ENCODE assay signal across 8 cellular contexts in the genomic region with DNA sequence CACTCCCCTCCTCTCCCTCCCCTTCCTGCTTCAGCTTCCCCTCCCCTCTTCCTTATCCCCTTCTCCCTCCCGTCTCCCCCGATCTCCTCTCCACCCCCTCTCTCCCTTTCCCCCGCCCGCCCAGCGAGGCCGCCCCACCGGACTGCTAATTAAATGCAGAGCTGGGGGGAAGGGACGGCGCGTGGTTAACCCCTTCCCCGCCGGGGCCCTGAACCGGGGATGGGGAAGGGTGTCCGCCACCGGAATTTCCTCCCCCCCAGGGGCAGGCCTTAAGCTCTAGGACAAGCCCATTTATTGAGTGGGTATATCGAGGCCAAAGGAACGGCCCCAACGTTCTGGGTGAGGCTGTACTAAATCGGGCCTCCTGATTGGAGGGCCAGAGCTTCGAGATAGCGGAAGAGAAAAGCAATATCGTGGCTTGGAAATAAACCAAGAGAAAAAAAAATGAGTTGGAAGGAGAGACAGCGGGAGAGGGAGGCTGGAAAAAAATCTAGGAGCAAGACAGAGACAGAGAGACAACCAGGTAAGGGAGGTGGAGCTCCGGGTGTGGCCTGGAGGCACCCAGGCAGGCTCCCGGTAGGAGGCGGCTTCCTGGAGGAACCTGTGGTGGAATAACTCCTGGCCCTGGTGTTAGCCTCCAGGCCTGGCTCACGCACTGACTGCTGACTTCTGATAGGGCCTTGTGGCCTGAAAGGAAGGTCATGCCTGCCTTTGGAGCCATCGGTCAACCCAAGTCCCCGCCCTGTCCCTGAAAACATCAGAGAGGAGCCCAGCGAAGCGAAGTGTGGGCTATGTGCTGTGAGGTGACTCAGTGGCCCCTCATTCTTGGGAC. TPM values are rescaled to one million over a fixed set of nuclear protein-coding genes. Genes with fewer than 3 reads are reported as not detected.
DNase-seq lines count a peak whose midpoint lies in the region; ATAC-seq and TF ChIP-seq lines count a peak whose summit lies in the region.

No MANE protein-coding gene starts in this region.

- no peaks in the 10 kb centered on the region for H3K9me3 Mint-ChIP-seq in Caco-2 (ENCODE audit: unreplicated experiment)
- peaks cover 9% of the 10 kb centered on the region for H3K9me3 Mint-ChIP-seq in dendritic cell treated with granulocyte-macrophage colony-stimulating factor and Interleukin-4, amounts not matched to agents 40 ng/mL and 50 ng/mL, for 4 days

- peak overlapping the region; percentile 71 for H3K4me3 Mint-ChIP-seq in Caco-2 (ENCODE audit: unreplicated experiment)
- peak overlapping the region; percentile 73 for H3K4me3 Mint-ChIP-seq in dendritic cell treated with granulocyte-macrophage colony-stimulating factor and Interleukin-4, amounts not matched to agents 40 ng/mL and 50 ng/mL, for 4 days

- H3K27me3 ChIP-seq in Caco-2 (replicated peaks; ENCODE audit: control insufficient read depth, insufficient read depth, low read length) (no peaks in the 10 kb centered on the region), HUES64 (ENCODE audit: insufficient read depth, low read length) (no peaks in the 10 kb centered on the region)

- CTCF ChIA-PET in Caco-2 (lab: Charles Lee) = interaction anchor here (0.6 to 3.0 kb wide), 7 partner anchors 13 to 233 kb away, joined by 3 to 82 read pairs (median 4); partner anchors contain the start of genes JUND, LSM4 and MPV17L2

- peak; percentile 61 for ATAC-seq in left lobe of liver
- no peak for ATAC-seq in HG03342 (IDR thresholded peaks at IDR 0.05; ENCODE audit: unreplicated experiment)

- H3K27ac ChIP-seq in HUES64 (ENCODE audit: low read depth, low read length) = peak overlapping the region; percentile 97

- peak overlapping the region; percentile 92 for H3K27ac Mint-ChIP-seq in Caco-2 (ENCODE audit: unreplicated experiment)
- H3K27ac Mint-ChIP-seq in dendritic cell treated with granulocyte-macrophage colony-stimulating factor and Interleukin-4, amounts not matched to agents 40 ng/mL and 50 ng/mL, for 4 days = peak overlapping the region; percentile 97

- BruUV-seq in Caco-2 (replicated peaks; lab: Mats Ljungman, UMichigan) = no TSS peak

- intact Hi-C loops in Caco-2 (cut with micrococcal nuclease; ENCODE audit: unreplicated experiment) = loop anchor here (1.0 to 2.0 kb wide), 2 partner anchors 11 to 30 kb away; partner anchors contain the start of gene LSM4
- intact Hi-C loops in dendritic cell treated with granulocyte-macrophage colony-stimulating factor and Interleukin-4, amounts not matched to agents 40 ng/mL and 50 ng/mL, for 4 days (cut with micrococcal nuclease) = loop anchor here (1.0 to 2.0 kb wide), 2 partner anchors 11 to 14 kb away; no protein-coding TSS in a partner anchor

- TF ChIP-seq CTCF in Caco-2 (IDR thresholded peaks at IDR 0.05; ENCODE audit: insufficient read depth in 1 of 2, low read depth in 1 of 2, low read length in 1 of 2, severe bottlenecking in 1 of 2, unreplicated experiment in 1 of 2) = no peak

- H3K4me3 ChIP-seq in Caco-2 (ENCODE audit: low read depth, low read length) = peak overlapping the region; percentile 63
- peak overlapping the region; percentile 83 for H3K4me3 ChIP-seq in HUES64 (ENCODE audit: low read length)

- no peaks in the 10 kb centered on the region for H3K36me3 ChIP-seq in Caco-2 (ENCODE audit: control insufficient read depth, insufficient read depth, low read length)
- no peaks in the 10 kb centered on the region for H3K36me3 ChIP-seq in HUES64 (ENCODE audit: insufficient read depth, low read length)

- DNase-seq in Caco-2 (peak; percentile 87 to 95), SW480 (ENCODE audit: low spot score) (peak; percentile 63), left lobe of liver (ENCODE audit: low spot score) (peak; percentile 79), kidney glomerular epithelial cell (lab: John Stamatoyannopoulos, UW) (no peak)
- DNase-seq in stimulated activated CD4-positive, alpha-beta T cell treated with anti-CD3 and anti-CD28 coated beads, Interleukin-2, amount 100 ng/mL, for 48 hours = peak; percentile 52 to 63

- POLR2A ChIA-PET in Caco-2 (lab: Charles Lee) = interaction anchor here (0.5 to 2.7 kb wide), 20 partner anchors 10 to 1112 kb away, joined by 3 to 225 read pairs (median 5); partner anchors contain the start of genes BST2, GATAD2A, GDF15 and JUND

- H3K27me3 Mint-ChIP-seq in Caco-2 (ENCODE audit: insufficient read depth, unreplicated experiment) = no peaks in the 10 kb centered on the region
- H3K27me3 Mint-ChIP-seq in dendritic cell treated with granulocyte-macrophage colony-stimulating factor and Interleukin-4, amounts not matched to agents 40 ng/mL and 50 ng/mL, for 4 days = no peaks in the 10 kb centered on the region

- H3K9ac ChIP-seq in HUES64 (ENCODE audit: low read depth, low read length) = peak overlapping the region; percentile 79

- peaks cover 7% of the 10 kb centered on the region for H3K4me1 Mint-ChIP-seq in Caco-2 (ENCODE audit: low read depth, unreplicated experiment)
- H3K4me1 Mint-ChIP-seq in dendritic cell treated with granulocyte-macrophage colony-stimulating factor and Interleukin-4, amounts not matched to agents 40 ng/mL and 50 ng/mL, for 4 days (ENCODE audit: low read depth) = peaks cover 68% of the 10 kb centered on the region

- no peaks in the 10 kb centered on the region for H3K9me3 ChIP-seq in Caco-2
- H3K9me3 ChIP-seq in HUES64 (ENCODE audit: insufficient read depth, low read depth, low read length) = no peaks in the 10 kb centered on the region

- H3K4me1 ChIP-seq in Caco-2 (peaks cover 18% of the 10 kb centered on the region), HUES64 (ENCODE audit: insufficient read depth, low read length) (peaks cover 18% of the 10 kb centered on the region)

- peaks cover 7% of the 10 kb centered on the region for H3K36me3 Mint-ChIP-seq in Caco-2 (ENCODE audit: insufficient read depth, unreplicated experiment)
- H3K36me3 Mint-ChIP-seq in dendritic cell treated with granulocyte-macrophage colony-stimulating factor and Interleukin-4, amounts not matched to agents 40 ng/mL and 50 ng/mL, for 4 days (ENCODE audit: low read depth) = peaks cover 18% of the 10 kb centered on the region

- WGBS in HUES64 = 3% methylated on average over 27 of the region's 31 CpGs

RNA-seq across cellular contexts. Expression of gene JUND, which starts 11.6 kb away (rescaled TPM):
- total RNA-seq in Caco-2 (2022) = 75.5 and 78.8 TPM in 2 replicates
- 93.0 TPM for polyA plus RNA-seq in HUES64 (2013, experiment 1 of 2)
- polyA plus RNA-seq in HUES64 (2013, experiment 2 of 2) = 114 TPM
- 47.4 TPM for total RNA-seq in left lobe of liver

RNA-seq across cellular contexts. Expression of gene IQCN, which starts 18.8 kb away (rescaled TPM):
- total RNA-seq in Caco-2 (2022) (1.5 and 2.1 TPM in 2 replicates), left lobe of liver (2.8 TPM)
- 0.20 TPM for polyA plus RNA-seq in HUES64 (2013, experiment 1 of 2)
- polyA plus RNA-seq in HUES64 (2013, experiment 2 of 2) = 0.38 TPM

RNA-seq across cellular contexts. Expression of gene LSM4, which starts 29.9 kb away (rescaled TPM):
- 184 and 186 TPM in 2 replicates for total RNA-seq in Caco-2 (2022)
- 248 TPM for polyA plus RNA-seq in HUES64 (2013, experiment 1 of 2)
- polyA plus RNA-seq in HUES64 (2013, experiment 2 of 2) = 269 TPM
- 53.3 TPM for total RNA-seq in left lobe of liver

RNA-seq across cellular contexts. Expression of gene PGPEP1, which starts 47.4 kb away (rescaled TPM):
- 25.6 and 26.0 TPM in 2 replicates for total RNA-seq in Caco-2 (2022)
- 12.6 TPM for polyA plus RNA-seq in HUES64 (2013, experiment 1 of 2)
- 15.8 TPM for polyA plus RNA-seq in HUES64 (2013, experiment 2 of 2)
- 62.4 TPM for total RNA-seq in left lobe of liver
